ENCODE assay signal across 14 cellular contexts in the genomic region with DNA sequence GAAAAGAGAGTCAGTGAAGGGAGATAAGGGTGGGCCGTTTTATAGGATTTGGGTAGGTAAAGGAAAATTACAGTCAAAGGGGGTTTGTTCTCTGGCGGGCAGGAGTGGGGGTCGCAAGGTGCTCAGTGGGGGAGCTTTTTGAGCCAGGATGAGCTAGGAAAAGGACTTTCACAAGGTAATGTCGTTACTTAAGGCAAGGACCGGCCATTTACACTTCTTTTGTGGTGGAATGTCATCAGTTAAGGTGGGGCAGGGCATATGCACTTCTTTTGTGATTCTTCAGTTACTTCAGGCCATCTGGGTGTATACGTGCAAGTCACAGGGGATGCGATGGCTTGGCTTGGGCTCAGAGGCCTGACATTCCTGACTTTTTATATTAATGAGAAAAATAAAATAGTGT. TPM values are rescaled to one million over a fixed set of nuclear protein-coding genes. Genes with fewer than 3 reads are reported as not detected.
"Had no signal": no experiment of that assay in that cellular context is flagged by ENCODE, and none has a peak within 500 bp of the region (broad histone marks: within the 10 kb centered on the region; RNA-seq: fewer than 3 reads in every experiment).

No MANE protein-coding gene starts in this region.

RNA-seq across cellular contexts. Expression of a gene that starts 56.0 kb away (rescaled TPM):
- total RNA-seq: activated B cell treated with CpG ODN at 0.5 μM for 24 hours; activated CD4-positive, alpha-beta memory T cell treated with anti-CD3 and anti-CD28 coated beads for 36 hours; activated CD4-positive, alpha-beta T cell treated with anti-CD3 and anti-CD28 coated beads, Interleukin-2, amount 10 ng/mL, durations not matched to agents 24 days and 14 days; activated CD8-positive, alpha-beta memory T cell treated with anti-CD3 and anti-CD28 coated beads for 36 hours; activated naive CD4-positive, alpha-beta T cell treated with anti-CD3 and anti-CD28 coated beads for 36 hours; activated naive CD4-positive, alpha-beta T cell treated with anti-CD3 and anti-CD28 coated beads, Interleukin-2, amount 50 U/mL, for 72 hours; activated T-cell treated with anti-CD3 and anti-CD28 coated beads, Interleukin-2, amount 50 U/mL, for 72 hours; activated T-helper 1 cell treated with anti-CD3 and anti-CD28 coated beads, Interleukin-12 subunit alpha, Interleukin-12 subunit beta, Interleukin-2, Interleukin-4 antibody, amounts not matched to agents 30 ng/mL and 10 ng/mL and 1 ng/mL, durations not matched to agents 14 hours and 24 hours and 36 hours; activated T-helper 17 cell treated with anti-CD3 and anti-CD28 coated beads, Interleukin-2, amount 50 U/mL, for 72 hours; body of pancreas; cardiac septum; T-helper 17 cell; T-helper 2 cell treated with Interferon-gamma antibody and Interleukin-4, amounts not matched to agents 100 ng/mL and 5 ng/mL, for 36 hours had no signal
- polyA plus RNA-seq: aorta had no signal
